8 cellular contexts compared by ENCODE assay signal in genomic region chr10:96831867-96832720, GRCh38. TPM values are rescaled to one million over a fixed set of nuclear protein-coding genes. Genes with fewer than 3 reads are reported as not detected.
DNase-seq lines count a peak whose midpoint lies in the region; ATAC-seq and TF ChIP-seq lines count a peak whose summit lies in the region.

Gene LCOR (plus strand): TSS chr10:96832298. CDS start chr10:96949058, 116,760 bp downstream.

- ATAC-seq in GM19035 (IDR thresholded peaks at IDR 0.05; ENCODE audit: unreplicated experiment) (peak; percentile 68), HG03280 (IDR thresholded peaks at IDR 0.05; ENCODE audit: unreplicated experiment) (peak; percentile 64), left lung (peak; percentile 89)

- H3K27me3 ChIP-seq in left lung: no peaks in the 10 kb centered on the region

- H3K9me3 ChIP-seq in left lung: no peaks in the 10 kb centered on the region

- H3K4me1 ChIP-seq in left lung: peaks cover 0 to 52% of the 10 kb centered on the region in 2 donors

- intact Hi-C loops in left lung (cut with DNase I): no loop called here

- TF ChIP-seq CTCF in left lung (IDR thresholded peaks at IDR 0.05): no peak

- peak within 1 kb of the TSS; percentile 93 to 95 for H3K27ac ChIP-seq in left lung

- DNase-seq in AML-193 (lab: John Stamatoyannopoulos, UW): peak; percentile 84
- peak; percentile 43 to 86 for DNase-seq in NCI-H526 (lab: John Stamatoyannopoulos, UW)
- DNase-seq in activated CD4-positive, alpha-beta T cell treated with anti-CD3 and anti-CD28 coated beads, Interleukin-2, amount 50 U/mL, for 1 hour: peak; percentile 78
- peak; percentile 73 for DNase-seq in dedifferentiated amniotic fluid mesenchymal stem cell (ENCODE audit: extremely low spot score)
- DNase-seq in left lung: peak; percentile 84 to 94
- peak; percentile 74 for DNase-seq in stimulated activated CD4-positive, alpha-beta T cell treated with anti-CD3 and anti-CD28 coated beads, Interleukin-2, amount 100 ng/mL, for 4 hours (ENCODE audit: low read depth)

- H3K4me3 ChIP-seq in left lung: peak within 1 kb of the TSS; percentile 72 to 81

- H3K36me3 ChIP-seq in left lung: peaks cover 0 to 2% of the 10 kb centered on the region in 2 donors

RNA-seq across cellular contexts. Expression of gene LCOR, which starts in this region (rescaled TPM):
- 10 to 100 TPM; 27.3 to 29.6 TPM for total RNA-seq in left lung

Comparison
In these comparisons a context has a peak if more than half of its experiments do, and no peak if none do; other contexts are left out.
1. Peak in every context shown above with its lines: DNase-seq, ATAC-seq, H3K4me3 ChIP-seq and H3K27ac ChIP-seq.